Comparison of ENCODE assay signal across 1 cellular context in genomic region chr20:1997483-1998192, GRCh38.
TF ChIP-seq lines count a peak whose summit lies in the region.

No MANE protein-coding gene starts in this region.

TF ChIP-seq in H1, 55 proteins besides CTCF, POLR2A, EP300 and RAD21:
- no peak for TF ChIP-seq SIN3A (conservative IDR thresholded peaks at IDR 0.05 in 1 of 2, IDR thresholded peaks at IDR 0.05 in 1 of 2; ENCODE audit: low read depth in 1 of 2, low read length in 2 of 2)
- no peak for TF ChIP-seq YY1 (IDR thresholded peaks at IDR 0.05; ENCODE audit: low read depth, low read length)
- TF ChIP-seq CBX5 (IDR thresholded peaks at IDR 0.05; ENCODE audit: low read depth, low read length) = no peak
- no peak for TF ChIP-seq TAF1 (IDR thresholded peaks at IDR 0.05; ENCODE audit: low read depth, low read length)
- TF ChIP-seq SRF (IDR thresholded peaks at IDR 0.05; ENCODE audit: low read depth, low read length) = no peak
- no peak for TF ChIP-seq CTBP2 (IDR thresholded peaks at IDR 0.05; ENCODE audit: borderline replicate concordance, insufficient read depth, insufficient read length, low read length)
- TF ChIP-seq POU5F1 (IDR thresholded peaks at IDR 0.05; ENCODE audit: low read depth, low read length) = no peak
- TF ChIP-seq PHF8 (conservative IDR thresholded peaks at IDR 0.05; ENCODE audit: low read depth, low read length) = no peak
- TF ChIP-seq NANOG (IDR thresholded peaks at IDR 0.05; ENCODE audit: insufficient read depth, low read depth, low read length, poor library complexity, severe bottlenecking) = no peak
- no peak for TF ChIP-seq KDM5A (IDR thresholded peaks at IDR 0.05; ENCODE audit: low read length)
- TF ChIP-seq POLR2AphosphoS5 (IDR thresholded peaks at IDR 0.05; ENCODE audit: low read depth, low read length) = no peak
- TF ChIP-seq ATF2 (IDR thresholded peaks at IDR 0.05; ENCODE audit: low read length) = no peak
- no peak for TF ChIP-seq CBX8 (IDR thresholded peaks at IDR 0.05; ENCODE audit: borderline replicate concordance, low read depth, low read length)
- no peak for TF ChIP-seq GTF2F1 (IDR thresholded peaks at IDR 0.05; ENCODE audit: borderline replicate concordance, low read depth, low read length)
- TF ChIP-seq GABPA (IDR thresholded peaks at IDR 0.05; ENCODE audit: borderline replicate concordance, insufficient read depth, low read length) = no peak
- TF ChIP-seq JUND (IDR thresholded peaks at IDR 0.05; ENCODE audit: low read length) = no peak
- TF ChIP-seq SP4 (IDR thresholded peaks at IDR 0.05; ENCODE audit: low read length) = no peak
